In the genomic region with DNA sequence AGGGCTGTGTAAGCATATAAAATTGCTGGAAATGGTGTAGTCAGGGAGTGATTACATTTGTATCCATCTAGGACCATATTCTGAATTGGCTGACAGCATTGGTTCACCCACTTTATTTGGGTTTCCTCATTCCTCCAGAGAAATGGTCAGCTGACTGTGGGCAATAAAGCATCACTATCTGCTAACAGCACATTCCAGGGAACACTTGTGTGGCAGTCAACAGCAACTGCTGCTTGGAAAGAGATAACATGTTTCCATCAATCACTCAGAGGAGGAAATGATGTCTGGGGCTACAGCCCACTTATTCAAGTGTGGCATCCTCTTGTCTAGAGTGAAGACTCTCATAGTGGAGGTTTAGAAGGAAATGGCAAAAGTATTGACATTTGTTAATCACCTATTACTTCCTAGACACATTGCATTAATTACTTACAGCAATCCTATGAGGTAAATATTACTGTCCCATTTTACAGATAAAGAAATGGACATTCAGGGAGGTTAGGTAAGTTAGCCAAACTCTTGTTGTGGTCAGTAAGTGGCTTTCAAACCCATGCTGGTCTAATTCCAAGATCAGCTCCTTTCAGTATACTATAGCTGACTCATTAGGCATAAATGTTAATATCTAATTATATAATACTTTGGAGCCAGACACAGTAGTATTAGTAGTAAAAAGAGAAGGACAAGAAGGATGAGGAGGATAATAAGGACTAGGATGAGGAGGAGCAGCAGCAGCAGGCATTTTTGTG, we compare ENCODE assay signal across 19 cellular contexts.
DNase-seq lines count a peak whose midpoint lies in the region; ATAC-seq and TF ChIP-seq lines count a peak whose summit lies in the region.
"Had no signal": no experiment of that assay in that cellular context is flagged by ENCODE, and none has a peak within 500 bp of the region (broad histone marks: within the 10 kb centered on the region; RNA-seq: fewer than 3 reads in every experiment).

No MANE protein-coding gene starts in this region.

- DNase-seq in ELF-1 (ENCODE audit: low read depth, low spot score), result peak; percentile 12
- DNase-seq in SJCRH30, result peak; percentile 56 to 60
- DNase-seq in fibroblast of mammary gland (ENCODE audit: low read depth), result peak; percentile 33
- DNase-seq in myocyte (ENCODE audit: low read depth), result peak; percentile 86
- no peak for DNase-seq in dedifferentiated amniotic fluid mesenchymal stem cell (ENCODE audit: extremely low spot score)
- no peak for DNase-seq in GM13977 (ENCODE audit: low spot score)
- DNase-seq: activated CD8-positive, alpha-beta T cell treated with anti-CD3 and anti-CD28 coated beads, Interleukin-2, amount 10 ng/mL, durations not matched to agents 7 days and 5 days; activated naive CD8-positive, alpha-beta T cell treated with anti-CD3 and anti-CD28 coated beads for 36 hours; activated T-cell treated with anti-CD3 and anti-CD28 coated beads, Interleukin-2, amount 50 U/mL, for 48 hours; Karpas-422; left lung; NCI-H1105 treated with DMSO at 0.1 percent for 48 hours; NCI-H345; pancreas; testis had no signal

- no peak for TF ChIP-seq CTCF in fibroblast of mammary gland (conservative IDR thresholded peaks at IDR 0.05; ENCODE audit: control insufficient read depth, insufficient read depth, low read depth, low read length)
- TF ChIP-seq CTCF in GM13977 (IDR thresholded peaks at IDR 0.05; ENCODE audit: extremely low read depth, insufficient read depth, missing control alignments), result no peak

- ATAC-seq in GM19397 (IDR thresholded peaks at IDR 0.05; ENCODE audit: unreplicated experiment), result no peak
- ATAC-seq: activated CD8-positive, alpha-beta T cell treated with anti-CD3 and anti-CD28 coated beads, Interleukin-2, amount 10 ng/mL, durations not matched to agents 7 days and 5 days; HCT116; left lung; pancreas had no signal

- no peaks in the 10 kb centered on the region for H3K9me3 ChIP-seq in SJCRH30 (replicated peaks)
- H3K9me3 ChIP-seq: BLaER1, left lung, pancreas, testis had no signal

- H3K4me3 ChIP-seq in SJCRH30 (no peak overlapping the region), fibroblast of mammary gland (ENCODE audit: control insufficient read depth, low read depth, low read length) (no peak overlapping the region)
- H3K4me3 ChIP-seq: BLaER1, left lung, pancreas, skin epidermis, testis had no signal

- H3K27me3 ChIP-seq in SJCRH30, result no peaks in the 10 kb centered on the region
- H3K27me3 ChIP-seq: BLaER1, left lung, pancreas, testis had no signal

- no peaks in the 10 kb centered on the region for H3K36me3 ChIP-seq in SJCRH30
- H3K36me3 ChIP-seq: BLaER1, left lung, pancreas had no signal

- H3K4me1 ChIP-seq in SJCRH30, result peaks cover 19% of the 10 kb centered on the region
- H3K4me1 ChIP-seq: BLaER1, left lung, testis had no signal

- H3K27ac ChIP-seq in SJCRH30, result no peak overlapping the region
- H3K27ac ChIP-seq: BLaER1, left lung, pancreas, skin epidermis, testis had no signal

- in situ Hi-C loops in GM13977 (cut with MboI; ENCODE audit: low pct_unique_long_range_greater_than_20kb, low sequenced_read_pairs, unreplicated experiment), result no loop called here

Comparison
In these comparisons a context has a peak if more than half of its experiments do, and no peak if none do; other contexts are left out.
1. DNase-seq: peak in ELF-1 (single experiment), SJCRH30 (2 of 2), fibroblast of mammary gland (single experiment) and myocyte (single experiment); none in dedifferentiated amniotic fluid mesenchymal stem cell (single experiment) and GM13977 (single experiment).